In the genomic region with DNA sequence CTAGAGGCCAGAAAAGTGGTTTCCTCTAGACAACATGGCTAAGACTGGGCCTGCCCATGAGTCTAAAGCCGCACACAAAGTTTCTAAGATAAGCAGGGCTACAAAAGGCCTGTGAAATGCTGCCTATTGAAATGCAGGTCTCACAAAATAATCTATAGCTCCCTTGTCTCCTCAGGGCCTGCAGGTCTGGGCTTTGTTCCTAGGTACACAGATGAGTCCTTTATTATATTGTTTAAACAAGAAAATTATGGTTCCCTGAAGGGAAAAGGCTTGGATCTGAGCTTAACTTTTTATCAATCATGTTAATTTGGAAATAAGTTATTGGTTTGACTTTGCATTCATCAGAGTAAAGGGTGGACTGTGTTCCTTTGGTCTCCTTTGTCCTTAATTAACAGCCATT, we compare ENCODE assay signal across 20 cellular contexts.
"Had no signal": no experiment of that assay in that cellular context is flagged by ENCODE, and none has a peak within 500 bp of the region (broad histone marks: within the 10 kb centered on the region; RNA-seq: fewer than 3 reads in every experiment).

No MANE protein-coding gene starts in this region.

- ATAC-seq: foreskin keratinocyte; gastroesophageal sphincter; heart left ventricle; left lobe of liver; natural killer cell; sciatic nerve; stimulated activated naive CD8-positive, alpha-beta T cell treated with anti-CD3 and anti-CD28 coated beads, Interleukin-15, amount 100 ng/mL, for 72 hours; upper lobe of right lung had no signal

- H3K4me1 Mint-ChIP-seq: memory B cell; natural killer cell; neural crest cell; stimulated activated naive CD8-positive, alpha-beta T cell treated with anti-CD3 and anti-CD28 coated beads, Interleukin-15, amount 100 ng/mL, for 72 hours had no signal

- H3K36me3 Mint-ChIP-seq: memory B cell had no signal

- DNase-seq: effector CD8-positive, alpha-beta T cell; foreskin keratinocyte; heart left ventricle; kidney; natural killer cell; stimulated activated CD4-positive, alpha-beta T cell treated with anti-CD3 and anti-CD28 coated beads, Interleukin-12 subunit alpha, Interleukin-12 subunit beta, amount 100 ng/mL, for 4 hours; stimulated activated CD4-positive, alpha-beta T cell treated with anti-CD3 and anti-CD28 coated beads, Interleukin-1b, Interleukin-23, amount 100 ng/mL, for 48 hours; stimulated activated CD4-positive, alpha-beta T cell treated with anti-CD3 and anti-CD28 coated beads, Interleukin-4, amount 100 ng/mL, for 1 hour; stimulated activated CD8-positive, alpha-beta memory T cell treated with anti-CD3 and anti-CD28 coated beads, Interleukin-4, amount 100 ng/mL, for 48 hours; stimulated activated naive CD4-positive, alpha-beta T cell; stimulated activated naive CD8-positive, alpha-beta T cell treated with anti-CD3 and anti-CD28 coated beads, Interleukin-15, amount 100 ng/mL, for 72 hours; transverse colon; upper lobe of right lung; uterus had no signal

- H3K27ac Mint-ChIP-seq: dendritic cell treated with granulocyte-macrophage colony-stimulating factor and Interleukin-4, amounts not matched to agents 40 ng/mL and 50 ng/mL, for 4 days; memory B cell; natural killer cell; stimulated activated naive CD8-positive, alpha-beta T cell treated with anti-CD3 and anti-CD28 coated beads, Interleukin-15, amount 100 ng/mL, for 72 hours had no signal

- H3K4me3 Mint-ChIP-seq: dendritic cell treated with granulocyte-macrophage colony-stimulating factor and Interleukin-4, amounts not matched to agents 40 ng/mL and 50 ng/mL, for 4 days; memory B cell; natural killer cell; neural crest cell; stimulated activated naive CD8-positive, alpha-beta T cell treated with anti-CD3 and anti-CD28 coated beads, Interleukin-15, amount 100 ng/mL, for 72 hours had no signal

- H3K27me3 Mint-ChIP-seq: dendritic cell treated with granulocyte-macrophage colony-stimulating factor and Interleukin-4, amounts not matched to agents 40 ng/mL and 50 ng/mL, for 4 days; memory B cell; stimulated activated naive CD8-positive, alpha-beta T cell treated with anti-CD3 and anti-CD28 coated beads, Interleukin-15, amount 100 ng/mL, for 72 hours had no signal
